ENCODE assay signal across 8 cellular contexts in genomic region chr18:63162271-63163014, GRCh38.
A peak's percentile ranks its signal among the peaks of the same experiment; 100 is the strongest.
DNase-seq lines count a peak whose midpoint lies in the region; ATAC-seq and TF ChIP-seq lines count a peak whose summit lies in the region.

No MANE protein-coding gene starts in this region.

- H3K79me2 ChIP-seq in smooth muscle cell (ENCODE audit: low read depth), result no peaks in the 10 kb centered on the region

- H3K27ac ChIP-seq in coronary artery, result peak overlapping the region; percentile 70 to 78
- H3K27ac ChIP-seq in smooth muscle cell (ENCODE audit: low read depth), result peak overlapping the region; percentile 89
- H3K27ac ChIP-seq in neuronal stem cell (replicated peaks; ENCODE audit: low read length), result no peak overlapping the region

- peak; percentile 20 for ATAC-seq in GM21619 (IDR thresholded peaks at IDR 0.05; ENCODE audit: unreplicated experiment)

- H2BK12ac ChIP-seq in neuronal stem cell (ENCODE audit: low read length), result no peak overlapping the region

- H3K4me2 ChIP-seq in smooth muscle cell, result peak overlapping the region; percentile 71
- no peak overlapping the region for H3K4me2 ChIP-seq in neuronal stem cell (ENCODE audit: insufficient read depth, low read length, poor library complexity, severe bottlenecking)

- no peak for TF ChIP-seq CTCF in GM10248 (IDR thresholded peaks at IDR 0.05; ENCODE audit: control extremely low read depth, extremely low read depth, low read depth, missing control alignments)
- no peak for TF ChIP-seq CTCF in NB4 (IDR thresholded peaks at IDR 0.05; ENCODE audit: low read depth, low read length)
- TF ChIP-seq CTCF in coronary artery (IDR thresholded peaks at IDR 0.05), result no peak
- TF ChIP-seq CTCF in smooth muscle cell (IDR thresholded peaks at IDR 0.05; ENCODE audit: borderline replicate concordance, insufficient read depth, poor library complexity, severe bottlenecking), result no peak

- DNase-seq in GM10248 (ENCODE audit: extremely low spot score) (peak; percentile 64), NB4 (ENCODE audit: low read depth) (peak; percentile 28), coronary artery (ENCODE audit: low spot score) (no peak), smooth muscle cell (lab: John Stamatoyannopoulos, UW; ENCODE audit: unreplicated experiment) (no peak), DMS 273 treated with DMSO at 0.1 percent for 48 hours (lab: John Stamatoyannopoulos, UW) (no peak), neuronal stem cell (ENCODE audit: low spot score) (no peak), hippocampal formation (lab: John Stamatoyannopoulos, UW) (no peak)

- TF ChIP-seq POLR2A in NB4 (IDR thresholded peaks at IDR 0.05; ENCODE audit: extremely low read depth, insufficient read length), result no peak

- H3K4me3 ChIP-seq in NB4 (ENCODE audit: low read depth, low read length), result no peak overlapping the region
- no peak overlapping the region for H3K4me3 ChIP-seq in coronary artery
- H3K4me3 ChIP-seq in smooth muscle cell, result no peak overlapping the region
- H3K4me3 ChIP-seq in neuronal stem cell (ENCODE audit: low read length in 2 of 2), result no peak overlapping the region

- no peak overlapping the region for H3K23ac ChIP-seq in neuronal stem cell (ENCODE audit: low read depth, low read length, poor library complexity)

- no peak overlapping the region for H3K18ac ChIP-seq in neuronal stem cell (ENCODE audit: low read length)

- H2BK5ac ChIP-seq in neuronal stem cell (ENCODE audit: low read length), result no peak overlapping the region

- no peaks in the 10 kb centered on the region for H3K27me3 ChIP-seq in smooth muscle cell (ENCODE audit: low read depth)
- H3K27me3 ChIP-seq in neuronal stem cell (ENCODE audit: control insufficient read depth in 3 of 3, insufficient read depth in 3 of 3, low read depth in 1 of 3, low read length in 3 of 3), result no peaks in the 10 kb centered on the region

- H3K14ac ChIP-seq in neuronal stem cell (ENCODE audit: low read length), result no peak overlapping the region

- no peaks in the 10 kb centered on the region for H3K79me1 ChIP-seq in neuronal stem cell (ENCODE audit: low read depth, low read length)

- H3K4ac ChIP-seq in neuronal stem cell (ENCODE audit: low read length), result no peak overlapping the region

- no peak overlapping the region for H2AK5ac ChIP-seq in neuronal stem cell (ENCODE audit: low read depth, low read length)

- H3K9ac ChIP-seq in smooth muscle cell (ENCODE audit: low read depth) (peak overlapping the region; percentile 10), neuronal stem cell (ENCODE audit: low read depth, low read length, poor library complexity) (no peak overlapping the region)

- no peak overlapping the region for H2BK15ac ChIP-seq in neuronal stem cell (ENCODE audit: low read length)

- H3K36me3 ChIP-seq in smooth muscle cell (ENCODE audit: low read depth) (no peaks in the 10 kb centered on the region), neuronal stem cell (replicated peaks in 1 of 2; ENCODE audit: control insufficient read depth in 2 of 2, insufficient read depth in 2 of 2, low read length in 2 of 2) (no peaks in the 10 kb centered on the region)

- no peak overlapping the region for H2AFZ ChIP-seq in smooth muscle cell (ENCODE audit: low read depth)
- H2AFZ ChIP-seq in neuronal stem cell (ENCODE audit: low read length), result no peak overlapping the region

- no peaks in the 10 kb centered on the region for H4K20me1 ChIP-seq in smooth muscle cell (ENCODE audit: low read depth)

- WGBS in smooth muscle cell (ENCODE audit: low lambda C conversion rate), result 68% methylated on average over 7 of the region's 7 CpGs
- WGBS in neuronal stem cell (ENCODE audit: extremely low coverage in 2 of 2, insufficient read length in 2 of 2, insufficient replicate concordance in 1 of 2), 2 donors, result no CpG with 5 or more reads among the region's 7 CpGs

- H3F3A ChIP-seq in smooth muscle cell (ENCODE audit: low read depth), result peaks cover 7% of the 10 kb centered on the region

- no peak overlapping the region for H2BK120ac ChIP-seq in neuronal stem cell (ENCODE audit: low read depth, low read length)

- no peak overlapping the region for H4K91ac ChIP-seq in neuronal stem cell (ENCODE audit: low read depth, low read length, poor library complexity)

- POLR2A ChIA-PET in GM10248 (lab: Yijun Ruan, JAX), result interaction anchor here (0.6 to 1.8 kb wide), 6 partner anchors 9 to 155 kb away, joined by 3 to 12 read pairs (median 4); no protein-coding TSS in a partner anchor

- H3K9me3 ChIP-seq in smooth muscle cell (replicated peaks; ENCODE audit: low read depth) (no peaks in the 10 kb centered on the region), neuronal stem cell (replicated peaks in 1 of 2; ENCODE audit: control insufficient read depth in 2 of 2, insufficient read depth in 1 of 2, low read depth in 1 of 2, low read length in 2 of 2) (no peaks in the 10 kb centered on the region)

- H3K4me1 ChIP-seq in smooth muscle cell (ENCODE audit: low read depth) (peaks cover 5% of the 10 kb centered on the region), neuronal stem cell (ENCODE audit: control insufficient read depth in 2 of 2, insufficient read depth in 1 of 2, low read depth in 1 of 2, low read length in 2 of 2) (peaks cover 0 to 2% of the 10 kb centered on the region in 2 donors)

- H4K8ac ChIP-seq in neuronal stem cell (ENCODE audit: low read depth, low read length), result no peak overlapping the region

- CTCF ChIA-PET in GM10248 (lab: Yijun Ruan, JAX), result interaction anchor here (0.6 to 3.7 kb wide), 16 partner anchors 9 to 160 kb away, joined by 3 to 28 read pairs (median 4); no protein-coding TSS in a partner anchor

Comparison
In these comparisons a context has a peak if more than half of its experiments do, and no peak if none do; other contexts are left out.
1. DNase-seq: peak in GM10248 (single experiment) and NB4 (single experiment); none in coronary artery (single experiment), smooth muscle cell (single experiment), DMS 273 treated with DMSO at 0.1 percent for 48 hours (single experiment), neuronal stem cell (single experiment) and hippocampal formation (0 of 2).